ENCODE assay signal across 1 cellular context in genomic region chr6:25695671-25696070, GRCh38.
TF ChIP-seq lines count a peak whose summit lies in the region.

No MANE protein-coding gene starts in this region.

TF ChIP-seq in GM23338, 12 proteins besides CTCF, POLR2A, EP300 and RAD21 (continued from another document):
- TF ChIP-seq ZNF462 (CRISPR knock-in tag; IDR thresholded peaks at IDR 0.05) (no peak), EZH2 (IDR thresholded peaks at IDR 0.05; ENCODE audit: low read depth, unreplicated experiment) (no peak), STAT1 (IDR thresholded peaks at IDR 0.05; ENCODE audit: unreplicated experiment) (no peak), CREB1 (CRISPR knock-in tag; IDR thresholded peaks at IDR 0.05; ENCODE audit: low read depth) (no peak), JUNB (IDR thresholded peaks at IDR 0.05; ENCODE audit: unreplicated experiment) (no peak)
